Comparison of ENCODE assay signal across 9 cellular contexts in genomic region chr10:21797537-21797936, GRCh38.
"Had no signal": no experiment of that assay in that cellular context is flagged by ENCODE, and none has a peak within 500 bp of the region (broad histone marks: within the 10 kb centered on the region; RNA-seq: fewer than 3 reads in every experiment).

No MANE protein-coding gene starts in this region.

- H3K4me1 ChIP-seq: thyroid gland had no signal

- H3K4me3 Mint-ChIP-seq: activated B cell treated with CpG ODN at 0.5 μM for 24 hours had no signal

- H3K27me3 Mint-ChIP-seq: activated B cell treated with CpG ODN at 0.5 μM for 24 hours had no signal

- H3K27me3 ChIP-seq: thyroid gland had no signal

- H3K4me3 ChIP-seq: thyroid gland had no signal

- H3K9me3 ChIP-seq: thyroid gland had no signal

- H3K36me3 ChIP-seq: thyroid gland had no signal

- H3K27ac Mint-ChIP-seq: activated B cell treated with CpG ODN at 0.5 μM for 24 hours had no signal

- H3K27ac ChIP-seq: thyroid gland had no signal

- H3K4me1 Mint-ChIP-seq: activated B cell treated with CpG ODN at 0.5 μM for 24 hours had no signal

- DNase-seq: activated B cell treated with CpG ODN at 0.5 μM for 24 hours; activated gamma-delta T cell; effector memory CD4-positive, alpha-beta T cell; erythroblast; kidney; posterior cingulate gyrus; stimulated activated CD4-positive, alpha-beta T cell treated with anti-CD3 and anti-CD28 coated beads, Interleukin-15, amount 100 ng/mL, for 24 hours; stimulated activated CD4-positive, alpha-beta T cell treated with anti-CD3 and anti-CD28 coated beads, Interleukin-4, amount 100 ng/mL, for 4 hours; thyroid gland had no signal
